8 cellular contexts compared by ENCODE assay signal in the genomic region with DNA sequence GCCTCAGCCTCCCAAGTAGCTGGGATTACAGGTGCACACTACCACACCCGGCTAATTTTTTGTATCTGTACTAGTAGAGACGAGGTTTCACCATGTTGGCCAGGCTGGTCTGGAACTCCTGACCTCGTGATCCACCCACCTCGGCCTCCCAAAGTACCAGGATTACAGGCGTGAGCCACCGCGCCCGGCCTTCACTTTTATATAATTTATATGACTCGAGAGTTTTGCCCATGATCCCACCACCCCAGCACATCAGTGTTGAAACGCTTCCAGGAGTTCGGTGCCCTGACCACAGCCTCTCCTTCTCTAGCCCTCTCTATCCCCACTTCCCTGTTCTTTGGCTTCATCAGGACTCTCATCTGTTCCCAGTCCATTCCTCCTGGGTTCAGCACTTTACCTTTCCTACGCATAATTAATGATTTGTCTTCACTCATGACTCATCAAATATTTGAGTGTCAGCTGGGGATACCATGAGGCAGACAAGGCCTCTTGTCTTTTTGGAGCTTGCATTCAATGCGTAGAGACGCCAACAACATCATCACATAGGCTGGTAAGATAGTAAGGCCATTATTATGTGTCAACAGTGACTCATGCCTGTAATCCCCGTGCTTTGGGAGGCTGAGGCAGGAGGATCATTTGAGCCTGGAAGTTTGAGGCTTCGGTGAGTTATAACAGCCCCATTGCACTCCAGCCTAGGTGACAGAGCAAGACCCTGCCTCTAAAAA. TPM values are rescaled to one million over a fixed set of nuclear protein-coding genes. Genes with fewer than 3 reads are reported as not detected.
DNase-seq lines count a peak whose midpoint lies in the region; ATAC-seq and TF ChIP-seq lines count a peak whose summit lies in the region.

No MANE protein-coding gene starts in this region.

- no peak overlapping the region for H2AFZ ChIP-seq in SU-DHL-6 (ENCODE audit: low read depth, low read length, severe bottlenecking)

- peak overlapping the region; percentile 84 for H3K4me2 ChIP-seq in SU-DHL-6 (ENCODE audit: low read depth, low read length, poor library complexity, severe bottlenecking)

- peak; percentile 21 for DNase-seq in SIG-M5 treated with dmso at 0.1 percent for 504 hours (lab: John Stamatoyannopoulos, UW; ENCODE audit: unreplicated experiment)
- DNase-seq in SIG-M5 (lab: John Stamatoyannopoulos, UW): no peak
- DNase-seq in esophagus squamous epithelium (lab: John Stamatoyannopoulos, UW): no peak
- DNase-seq in skeletal muscle cell (ENCODE audit: low read depth): no peak

- no peaks in the 10 kb centered on the region; the same call in 1 of the 2 replicates for H3F3A ChIP-seq in SU-DHL-6 (ENCODE audit: insufficient read depth)

- TF ChIP-seq POLR2A in esophagus squamous epithelium (IDR thresholded peaks at IDR 0.05): no peak

- H3K9me2 ChIP-seq in SU-DHL-6 (replicated peaks; ENCODE audit: insufficient read depth, low read length): no peaks in the 10 kb centered on the region

- H3K27ac ChIP-seq in SU-DHL-6 (ENCODE audit: low read depth, low read length) (no peak overlapping the region; the same call in 1 of the 2 replicates), esophagus squamous epithelium (peak overlapping the region; percentile 95 to 98 (median 96))

- H3K9ac ChIP-seq in SU-DHL-6 (ENCODE audit: low read length): peak overlapping the region; percentile 78

- H3K36me3 ChIP-seq in SU-DHL-6 (ENCODE audit: low read length) (no peaks in the 10 kb centered on the region), esophagus squamous epithelium (peaks cover 0 to 49% (median 4%) of the 10 kb centered on the region in 3 donors)

- intact Hi-C loops in esophagus squamous epithelium (cut with DNase I): no loop called here

- H3K27me3 ChIP-seq in SU-DHL-6 (ENCODE audit: low read length) (no peaks in the 10 kb centered on the region), esophagus squamous epithelium (no peaks in the 10 kb centered on the region)

- TF ChIP-seq CTCF in SU-DHL-6 (IDR thresholded peaks at IDR 0.05; ENCODE audit: insufficient read depth, low read length, poor library complexity, severe bottlenecking) (no peak), esophagus squamous epithelium (IDR thresholded peaks at IDR 0.05) (no peak)

- no peaks in the 10 kb centered on the region for H3K9me3 ChIP-seq in SU-DHL-6 (ENCODE audit: insufficient read depth, low read length)
- no peaks in the 10 kb centered on the region for H3K9me3 ChIP-seq in esophagus squamous epithelium

- no peaks in the 10 kb centered on the region for H4K20me1 ChIP-seq in SU-DHL-6 (ENCODE audit: low read depth, low read length)

- no peak for ATAC-seq in HG03354 (IDR thresholded peaks at IDR 0.05; ENCODE audit: poor library complexity, severe bottlenecking, unreplicated experiment)
- no peak for ATAC-seq in GM18861 (IDR thresholded peaks at IDR 0.05; ENCODE audit: unreplicated experiment)
- no peak for ATAC-seq in HG02588 (IDR thresholded peaks at IDR 0.05; ENCODE audit: unreplicated experiment)

- peaks cover 30% of the 10 kb centered on the region for H3K79me2 ChIP-seq in SU-DHL-6 (ENCODE audit: insufficient read depth, low read length)

- H3K4me3 ChIP-seq in SU-DHL-6 (ENCODE audit: insufficient read depth, low read length, poor library complexity, severe bottlenecking) (peak overlapping the region; percentile 93), esophagus squamous epithelium (peak overlapping the region; percentile 63 to 76 (median 70)), skeletal muscle cell (ENCODE audit: low read depth, low read length) (peak overlapping the region; percentile 59)

- 55 to 71% methylated on average over 15 to 16 of the region's 16 CpGs for WGBS in esophagus squamous epithelium, 2 donors

- H3K4me1 ChIP-seq in esophagus squamous epithelium: peaks cover 19 to 59% (median 29%) of the 10 kb centered on the region in 3 donors

RNA-seq across cellular contexts. Expression of a gene that starts 1.4 kb away (rescaled TPM):
- 10 to 100 TPM; 40.8 to 64.9 (median 53.5) TPM for total RNA-seq in esophagus squamous epithelium

RNA-seq across cellular contexts. Expression of a gene that starts 20.3 kb away (rescaled TPM):
- 10 to 100 TPM; 10.5 to 17.7 (median 15.7) TPM for total RNA-seq in esophagus squamous epithelium

RNA-seq across cellular contexts. Expression of a gene that starts 27.8 kb away (rescaled TPM):
- total RNA-seq in esophagus squamous epithelium: 1 to 10 TPM in 1 of 4 donors, under 1 TPM in 2, not detected in 1; 0.38 to 1.7 (median 0.40) TPM

RNA-seq across cellular contexts. Expression of a gene that starts 33.7 kb away (rescaled TPM):
- 1 to 10 TPM in 2 of 4 donors, under 1 TPM in 2; 0.88 to 3.4 (median 2.0) TPM for total RNA-seq in esophagus squamous epithelium
